ENCODE assay signal across 23 cellular contexts in the genomic region with DNA sequence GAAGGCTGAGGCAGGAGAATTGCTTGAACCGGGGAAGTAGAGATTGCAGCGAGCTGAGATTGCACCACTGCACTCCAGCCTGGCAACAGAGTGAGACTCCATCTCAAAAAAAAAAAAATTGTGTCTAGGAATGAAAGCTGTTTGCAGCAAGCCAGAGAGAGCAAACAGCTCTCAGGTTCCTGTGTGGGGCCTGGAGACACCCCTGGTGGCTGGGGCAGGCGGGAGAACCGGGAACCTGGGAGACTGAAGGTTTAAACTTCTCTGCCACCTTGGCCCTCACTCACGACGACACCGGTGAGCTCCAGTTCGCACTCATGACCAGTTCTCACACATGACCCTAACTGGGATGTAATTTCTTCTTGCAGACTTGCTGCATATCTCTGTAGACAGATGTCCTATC. TPM values are rescaled to one million over a fixed set of nuclear protein-coding genes. Genes with fewer than 3 reads are reported as not detected.
A peak's percentile ranks its signal among the peaks of the same experiment; 100 is the strongest.
DNase-seq lines count a peak whose midpoint lies in the region; ATAC-seq, FAIRE-seq and TF ChIP-seq lines count a peak whose summit lies in the region.
"Had no signal": no experiment of that assay in that cellular context is flagged by ENCODE, and none has a peak within 500 bp of the region (broad histone marks: within the 10 kb centered on the region; RNA-seq: fewer than 3 reads in every experiment).

No MANE protein-coding gene starts in this region.

- H3K14ac ChIP-seq in H9 (ENCODE audit: insufficient read depth, low read length) = no peak overlapping the region

- H3K4me3 Mint-ChIP-seq in H9 (no peak overlapping the region), nephron progenitor cell (peak overlapping the region; percentile 5)
- H3K4me3 Mint-ChIP-seq in activated CD4-positive, alpha-beta memory T cell treated with anti-CD3 and anti-CD28 coated beads, Interleukin-2, amount 10 ng/mL, durations not matched to agents 7 days and 5 days = no peak overlapping the region
- no peak overlapping the region for H3K4me3 Mint-ChIP-seq in activated CD8-positive, alpha-beta memory T cell treated with anti-CD3 and anti-CD28 coated beads, Interleukin-2, amount 10 ng/mL, durations not matched to agents 7 days and 5 days
- H3K4me3 Mint-ChIP-seq: CD8-positive, alpha-beta T cell had no signal

- no peak overlapping the region for H3K4ac ChIP-seq in H9 (ENCODE audit: low read depth, low read length)

- H3F3A ChIP-seq in SK-N-SH (replicated peaks; ENCODE audit: insufficient read depth) = no peaks in the 10 kb centered on the region

- H3K4me3 ChIP-seq in A549 (no peak overlapping the region), SK-N-SH (ENCODE audit: low read depth in 2 of 2, low read length in 1 of 2) (no peak overlapping the region)
- H3K4me3 ChIP-seq: BLaER1 treated with 17β-estradiol and CSF1 and Interleukin-3, amounts not matched to agents 10 nM and 100 nM; GM12878; HAP-1 had no signal

- H2AFZ ChIP-seq in H9 (ENCODE audit: low read length) = no peak overlapping the region
- no peak overlapping the region for H2AFZ ChIP-seq in SK-N-SH (ENCODE audit: low read depth)

- H3K36me3 ChIP-seq in SK-N-SH (replicated peaks in 1 of 2; ENCODE audit: control insufficient read depth in 1 of 2, insufficient read depth in 2 of 2, low read length in 1 of 2) = no peaks in the 10 kb centered on the region
- H3K36me3 ChIP-seq: BLaER1 treated with 17β-estradiol and CSF1 and Interleukin-3, amounts not matched to agents 10 nM and 100 nM; HAP-1 had no signal

- no peak overlapping the region for H3K56ac ChIP-seq in H9 (ENCODE audit: insufficient read length, low read depth, low read length)

- no peaks in the 10 kb centered on the region for H4K20me1 ChIP-seq in H9 (ENCODE audit: control insufficient read depth, insufficient read depth, insufficient read length)
- H4K20me1 ChIP-seq in SK-N-SH (ENCODE audit: insufficient read depth) = peaks cover 6% of the 10 kb centered on the region

- H3K9me3 Mint-ChIP-seq in H9 = peaks cover 0 to 6% of the 10 kb centered on the region in 2 experiments; a peak in 1 of 5 replicates
- no peaks in the 10 kb centered on the region for H3K9me3 Mint-ChIP-seq in nephron progenitor cell
- no peaks in the 10 kb centered on the region for H3K9me3 Mint-ChIP-seq in activated CD4-positive, alpha-beta memory T cell treated with anti-CD3 and anti-CD28 coated beads, Interleukin-2, amount 10 ng/mL, durations not matched to agents 7 days and 5 days
- no peaks in the 10 kb centered on the region for H3K9me3 Mint-ChIP-seq in activated CD8-positive, alpha-beta memory T cell treated with anti-CD3 and anti-CD28 coated beads, Interleukin-2, amount 10 ng/mL, durations not matched to agents 7 days and 5 days (ENCODE audit: low read depth)

- no peak overlapping the region for H3K27ac Mint-ChIP-seq in H9
- peak overlapping the region; percentile 45 for H3K27ac Mint-ChIP-seq in nephron progenitor cell
- H3K27ac Mint-ChIP-seq in activated CD4-positive, alpha-beta memory T cell treated with anti-CD3 and anti-CD28 coated beads, Interleukin-2, amount 10 ng/mL, durations not matched to agents 7 days and 5 days = no peak overlapping the region
- no peak overlapping the region for H3K27ac Mint-ChIP-seq in activated CD8-positive, alpha-beta memory T cell treated with anti-CD3 and anti-CD28 coated beads, Interleukin-2, amount 10 ng/mL, durations not matched to agents 7 days and 5 days
- H3K27ac Mint-ChIP-seq: CD8-positive, alpha-beta T cell had no signal

- no peak overlapping the region for H3T11ph ChIP-seq in H9 (ENCODE audit: low read length)

- no peaks in the 10 kb centered on the region for H3K4me1 ChIP-seq in A549
- no peaks in the 10 kb centered on the region for H3K4me1 ChIP-seq in H9 (ENCODE audit: insufficient read depth, low read length)
- H3K4me1 ChIP-seq in SK-N-SH (ENCODE audit: control insufficient read depth in 1 of 2, insufficient read depth in 2 of 2, low read depth in 1 of 2, low read length in 1 of 2) = no peaks in the 10 kb centered on the region

- H2BK15ac ChIP-seq in H9 (ENCODE audit: low read depth, low read length) = no peak overlapping the region

- no peaks in the 10 kb centered on the region for H3K9me2 ChIP-seq in SK-N-SH

- H3K27ac ChIP-seq in A549 (no peak overlapping the region), H9 (ENCODE audit: insufficient read length, low read depth, low read length) (no peak overlapping the region), SK-N-SH (ENCODE audit: low read depth in 2 of 2, low read length in 1 of 2) (no peak overlapping the region)
- H3K27ac ChIP-seq: BLaER1 treated with 17β-estradiol and CSF1 and Interleukin-3, amounts not matched to agents 10 nM and 100 nM; RWPE1 had no signal

- H3K27me3 Mint-ChIP-seq in H9 (ENCODE audit: low read depth) (peaks cover 95% of the 10 kb centered on the region), nephron progenitor cell (ENCODE audit: low read depth, poor library complexity) (peaks cover 79% of the 10 kb centered on the region)
- H3K27me3 Mint-ChIP-seq in activated CD4-positive, alpha-beta memory T cell treated with anti-CD3 and anti-CD28 coated beads, Interleukin-2, amount 10 ng/mL, durations not matched to agents 7 days and 5 days = peaks cover 37% of the 10 kb centered on the region
- peaks cover 41% of the 10 kb centered on the region for H3K27me3 Mint-ChIP-seq in activated CD8-positive, alpha-beta memory T cell treated with anti-CD3 and anti-CD28 coated beads, Interleukin-2, amount 10 ng/mL, durations not matched to agents 7 days and 5 days

- no peak overlapping the region for H2AK5ac ChIP-seq in H9 (ENCODE audit: insufficient read length, low read length)

- no peak overlapping the region for H2BK12ac ChIP-seq in H9 (ENCODE audit: insufficient read length, low read depth, low read length)

- TF ChIP-seq POLR2A in A549 (IDR thresholded peaks at IDR 0.05; ENCODE audit: low read length) = no peak

- H4K5ac ChIP-seq in H9 (ENCODE audit: insufficient read length, low read depth, low read length) = no peak overlapping the region

- H3K79me2 ChIP-seq in H9 (ENCODE audit: insufficient read depth, low read length) (no peaks in the 10 kb centered on the region), SK-N-SH (ENCODE audit: insufficient read depth) (no peaks in the 10 kb centered on the region)

- no peaks in the 10 kb centered on the region for H3K79me1 ChIP-seq in H9 (ENCODE audit: insufficient read depth, low read depth, low read length, poor library complexity, severe bottlenecking)

- no peak overlapping the region for H3K9ac ChIP-seq in H9 (ENCODE audit: extremely low read depth, insufficient read length, low read length)
- H3K9ac ChIP-seq in SK-N-SH = no peak overlapping the region
- H3K9ac ChIP-seq: BLaER1 treated with 17β-estradiol and CSF1 and Interleukin-3, amounts not matched to agents 10 nM and 100 nM had no signal

- H3K4me1 Mint-ChIP-seq in H9 = peaks cover 0 to 13% of the 10 kb centered on the region in 2 experiments; a peak in 3 of 4 replicates
- peaks cover 55% of the 10 kb centered on the region for H3K4me1 Mint-ChIP-seq in nephron progenitor cell
- no peaks in the 10 kb centered on the region for H3K4me1 Mint-ChIP-seq in activated CD4-positive, alpha-beta memory T cell treated with anti-CD3 and anti-CD28 coated beads, Interleukin-2, amount 10 ng/mL, durations not matched to agents 7 days and 5 days
- no peaks in the 10 kb centered on the region for H3K4me1 Mint-ChIP-seq in activated CD8-positive, alpha-beta memory T cell treated with anti-CD3 and anti-CD28 coated beads, Interleukin-2, amount 10 ng/mL, durations not matched to agents 7 days and 5 days

- FAIRE-seq in A549 (lab: Jason Lieb, UNC) = no peak
- FAIRE-seq: GM12878 had no signal

- H3K9me3 ChIP-seq in A549 (no peaks in the 10 kb centered on the region), H9 (ENCODE audit: control insufficient read depth, low read depth, low read length) (no peaks in the 10 kb centered on the region), SK-N-SH (no peaks in the 10 kb centered on the region)
- H3K9me3 ChIP-seq: BLaER1 treated with 17β-estradiol and CSF1 and Interleukin-3, amounts not matched to agents 10 nM and 100 nM; HAP-1 had no signal

- no peak overlapping the region for H3K23ac ChIP-seq in H9 (ENCODE audit: insufficient read length, low read depth, low read length)

- peaks cover 21% of the 10 kb centered on the region for H3K27me3 ChIP-seq in H9 (ENCODE audit: insufficient read depth, low read length)
- H3K27me3 ChIP-seq in SK-N-SH (ENCODE audit: insufficient read depth) = peaks cover 97% of the 10 kb centered on the region

- peaks cover 8% of the 10 kb centered on the region for H3K23me2 ChIP-seq in H9 (ENCODE audit: insufficient read length, low read depth, low read length, poor library complexity, severe bottlenecking)

- H3K4me2 ChIP-seq in A549 (no peak overlapping the region), H9 (ENCODE audit: insufficient read depth, insufficient read length, low read length) (no peak overlapping the region), SK-N-SH (no peak overlapping the region)
- H3K4me2 ChIP-seq: BLaER1 treated with 17β-estradiol and CSF1 and Interleukin-3, amounts not matched to agents 10 nM and 100 nM had no signal

- no peak overlapping the region for H4K8ac ChIP-seq in H9 (replicated peaks; ENCODE audit: insufficient read length, low read depth, low read length)

- DNase-seq in A549 (ENCODE audit: low read depth in 1 of 2, low spot score in 1 of 2) = no peak
- DNase-seq in H9 = no peak
- peak; percentile 38 for DNase-seq in SK-N-SH
- DNase-seq in nephron progenitor cell = no peak
- no peak for DNase-seq in activated CD4-positive, alpha-beta memory T cell treated with anti-CD3 and anti-CD28 coated beads, Interleukin-2, amount 10 ng/mL, durations not matched to agents 7 days and 5 days
- DNase-seq in amygdala (lab: John Stamatoyannopoulos, UW) = no peak
- DNase-seq in activated CD8-positive, alpha-beta memory T cell treated with anti-CD3 and anti-CD28 coated beads, Interleukin-2, amount 10 ng/mL, durations not matched to agents 7 days and 5 days = no peak
- DNase-seq: Calu3; CD8-positive, alpha-beta T cell; DMS53; EL; KBM-7; NCI-H1105 treated with DMSO at 0.1 percent for 48 hours; NCI-H1694; NCI-H2081 treated with DMSO at 0.1 percent for 48 hours; NCI-H2227 treated with DMSO at 0.1 percent for 48 hours; NCI-H510A treated with DMSO at 0.1 percent for 48 hours; NCI-H774; SIG-M5 had no signal

- H4K91ac ChIP-seq in H9 (ENCODE audit: insufficient read length, low read depth, low read length) = no peak overlapping the region

- H3K36me3 Mint-ChIP-seq in H9 (ENCODE audit: insufficient read depth in 1 of 3, low read depth in 3 of 3) = no peaks in the 10 kb centered on the region
- no peaks in the 10 kb centered on the region for H3K36me3 Mint-ChIP-seq in nephron progenitor cell (ENCODE audit: low read depth)
- H3K36me3 Mint-ChIP-seq in activated CD4-positive, alpha-beta memory T cell treated with anti-CD3 and anti-CD28 coated beads, Interleukin-2, amount 10 ng/mL, durations not matched to agents 7 days and 5 days (ENCODE audit: low read depth) = no peaks in the 10 kb centered on the region
- H3K36me3 Mint-ChIP-seq in activated CD8-positive, alpha-beta memory T cell treated with anti-CD3 and anti-CD28 coated beads, Interleukin-2, amount 10 ng/mL, durations not matched to agents 7 days and 5 days = no peaks in the 10 kb centered on the region
- H3K36me3 Mint-ChIP-seq: CD8-positive, alpha-beta T cell had no signal

- TF ChIP-seq RAD21 in A549 (conservative IDR thresholded peaks at IDR 0.05 in 1 of 2, IDR thresholded peaks at IDR 0.05 in 1 of 2) (no peak), SK-N-SH (IDR thresholded peaks at IDR 0.05; ENCODE audit: low read length) (no peak)

- peak; percentile 40 to 45; a peak in 3 of 6 replicates for ATAC-seq in A549
- ATAC-seq in activated CD8-positive, alpha-beta memory T cell treated with anti-CD3 and anti-CD28 coated beads, Interleukin-2, amount 10 ng/mL, durations not matched to agents 7 days and 5 days = no peak
- ATAC-seq: CD8-positive, alpha-beta T cell; GM12878 had no signal

- no peak overlapping the region for H2BK20ac ChIP-seq in H9 (ENCODE audit: low read depth, low read length, poor library complexity, severe bottlenecking)

- POLR2A ChIA-PET in A549 (lab: Yijun Ruan, JAX) = no interaction called here
- POLR2A ChIA-PET in SK-N-SH (lab: Yijun Ruan, JAX) = no interaction called here
- POLR2A ChIA-PET in activated CD4-positive, alpha-beta memory T cell treated with anti-CD3 and anti-CD28 coated beads, Interleukin-2, amount 10 ng/mL, durations not matched to agents 7 days and 5 days (lab: Charles Lee) = no interaction called here

- no peak overlapping the region for H3K18ac ChIP-seq in H9 (ENCODE audit: insufficient read length, low read depth, low read length)

- H2BK5ac ChIP-seq in H9 (ENCODE audit: insufficient read length, low read length) = no peak overlapping the region

- TF ChIP-seq CTCF in A549 (IDR thresholded peaks at IDR 0.05) (no peak), H9 (conservative IDR thresholded peaks at IDR 0.05) (0 out of 3 replicates have a peak, but pooled peaks have one; percentile 14), SK-N-SH (IDR thresholded peaks at IDR 0.05) (no peak), nephron progenitor cell (IDR thresholded peaks at IDR 0.05) (no peak)

- CTCF ChIA-PET in A549 (lab: Yijun Ruan, JAX) = interaction anchor here (1.2 to 10.2 kb wide), 6 partner anchors 14 to 254 kb away, joined by 4 to 218 read pairs (median 16); no protein-coding TSS in a partner anchor
- CTCF ChIA-PET in SK-N-SH (lab: Yijun Ruan, JAX) = interaction anchor here (0.6 to 11.4 kb wide), 13 partner anchors 8 to 311 kb away, joined by 3 to 218 read pairs (median 4); no protein-coding TSS in a partner anchor
- CTCF ChIA-PET in activated CD4-positive, alpha-beta memory T cell treated with anti-CD3 and anti-CD28 coated beads, Interleukin-2, amount 10 ng/mL, durations not matched to agents 7 days and 5 days (lab: Charles Lee) = no interaction called here
- CTCF ChIA-PET in activated CD8-positive, alpha-beta memory T cell treated with anti-CD3 and anti-CD28 coated beads, Interleukin-2, amount 10 ng/mL, durations not matched to agents 7 days and 5 days (lab: Charles Lee) = interaction anchor here (1.1 to 2.5 kb wide), 3 partner anchors 25 to 255 kb away, joined by 3 to 7 read pairs (median 3); no protein-coding TSS in a partner anchor

- H2BK120ac ChIP-seq in H9 (ENCODE audit: low read depth, low read length, poor library complexity, severe bottlenecking) = no peak overlapping the region

- TF ChIP-seq EP300 in A549 (IDR thresholded peaks at IDR 0.05) (no peak), SK-N-SH (IDR thresholded peaks at IDR 0.05; ENCODE audit: borderline replicate concordance in 1 of 2, low read depth in 1 of 2, low read length in 1 of 2) (no peak)

- WGBS in A549 (ENCODE audit: missing lambda C conversion rate) = 68% methylated on average over 8 of the region's 8 CpGs
- WGBS in H9 (ENCODE audit: extremely low coverage, insufficient read length, low lambda C conversion rate) = no CpG with 5 or more reads among the region's 8 CpGs
- WGBS in SK-N-SH (ENCODE audit: low lambda C conversion rate) = 9% methylated on average over 8 of the region's 8 CpGs

RNA-seq across cellular contexts. Expression of gene UNCX, which starts 13.2 kb away (rescaled TPM):
- polyA plus RNA-seq in A549 (2011; rRNA removed) (not detected in 2 replicates), A549 (2017; fragmentation: RNase III; extraction: RNeasy Plus Mini Kit Qiagen cat#74134 plus additional on column Dnase treatment) (not detected in 3 replicates), SK-N-SH (2012; rRNA removed) (not detected in 2 replicates)
- not detected in 2 replicates for polyA plus RNA-seq in A549 (2012; cell fraction: cytosol; rRNA removed)
- not detected in 2 replicates for polyA plus RNA-seq in A549 (2012; cell fraction: nucleus; rRNA removed)
- polyA minus RNA-seq in A549 (2011; rRNA and poly(A)+ RNA removed) = not detected in 2 replicates
- not detected in 2 replicates for total RNA-seq in H9 (2021)
- polyA plus RNA-seq in SK-N-SH (2012; cell fraction: cytosol; rRNA removed) = not detected in 2 replicates
- polyA plus RNA-seq in SK-N-SH (2012; cell fraction: nucleus; rRNA removed) = not detected in 2 replicates
- not detected for total RNA-seq in activated CD4-positive, alpha-beta memory T cell treated with anti-CD3 and anti-CD28 coated beads, Interleukin-2, amount 10 ng/mL, durations not matched to agents 7 days and 5 days
- total RNA-seq in activated CD8-positive, alpha-beta memory T cell treated with anti-CD3 and anti-CD28 coated beads, Interleukin-2, amount 10 ng/mL, durations not matched to agents 7 days and 5 days = not detected
- total RNA-seq: Calu3; CD8-positive, alpha-beta T cell; GM12878 had no signal
- polyA plus RNA-seq: GM12878 had no signal

RNA-seq across cellular contexts. Expression of gene ZFAND2A, which starts 59.5 kb away (rescaled TPM):
- 88.6 and 105 TPM in 2 replicates for polyA plus RNA-seq in A549 (2011; rRNA removed)
- polyA plus RNA-seq in A549 (2012; cell fraction: cytosol; rRNA removed) = 61.5 and 62.1 TPM in 2 replicates
- 34.2 and 40.6 TPM in 2 replicates for polyA plus RNA-seq in A549 (2012; cell fraction: nucleus; rRNA removed)
- polyA plus RNA-seq in A549 (2017; fragmentation: RNase III; extraction: RNeasy Plus Mini Kit Qiagen cat#74134 plus additional on column Dnase treatment) = 40.7 to 44.1 TPM (median 43.7 TPM) in 3 replicates
- polyA minus RNA-seq in A549 (2011; rRNA and poly(A)+ RNA removed) = 31.9 and 40.0 TPM in 2 replicates
- 11.1 and 13.7 TPM in 2 replicates for total RNA-seq in H9 (2021)
- 38.9 and 48.5 TPM in 2 replicates for polyA plus RNA-seq in SK-N-SH (2012; rRNA removed)
- 35.7 and 38.9 TPM in 2 replicates for polyA plus RNA-seq in SK-N-SH (2012; cell fraction: cytosol; rRNA removed)
- 53.1 and 58.2 TPM in 2 replicates for polyA plus RNA-seq in SK-N-SH (2012; cell fraction: nucleus; rRNA removed)
- total RNA-seq in activated CD4-positive, alpha-beta memory T cell treated with anti-CD3 and anti-CD28 coated beads, Interleukin-2, amount 10 ng/mL, durations not matched to agents 7 days and 5 days = 10 to 100 TPM; 29.4 to 34.6 TPM
- total RNA-seq in activated CD8-positive, alpha-beta memory T cell treated with anti-CD3 and anti-CD28 coated beads, Interleukin-2, amount 10 ng/mL, durations not matched to agents 7 days and 5 days = 10 to 100 TPM; 23.8 to 23.9 TPM
